ENCODE assay signal across 17 cellular contexts in genomic region chr7:119578116-119578515, GRCh38.
DNase-seq lines count a peak whose midpoint lies in the region; ATAC-seq lines count a peak whose summit lies in the region.
"Had no signal": no experiment of that assay in that cellular context is flagged by ENCODE, and none has a peak within 500 bp of the region (broad histone marks: within the 10 kb centered on the region; RNA-seq: fewer than 3 reads in every experiment).

No MANE protein-coding gene starts in this region.

- ATAC-seq in HG02610 (IDR thresholded peaks at IDR 0.05; ENCODE audit: unreplicated experiment) (no peak), HG03354 (IDR thresholded peaks at IDR 0.05; ENCODE audit: poor library complexity, severe bottlenecking, unreplicated experiment) (no peak), GM21528 (IDR thresholded peaks at IDR 0.05; ENCODE audit: low FRiP score, unreplicated experiment) (no peak)
- ATAC-seq: GM12878 had no signal

- DNase-seq in Ammon's horn (ENCODE audit: low spot score), result peak; percentile 32
- DNase-seq in inferior parietal cortex (ENCODE audit: extremely low spot score), result peak; percentile 17
- DNase-seq in pons (ENCODE audit: low spot score), result peak; percentile 62
- DNase-seq: BE2C; CD4-positive, alpha-beta T cell; CD8-positive, alpha-beta memory T cell; DMS 273 treated with DMSO at 0.1 percent for 48 hours; DMS79; EL; GDM1; GM23248; H7; HCEC 1CT had no signal
